8 cellular contexts compared by ENCODE assay signal in the genomic region with DNA sequence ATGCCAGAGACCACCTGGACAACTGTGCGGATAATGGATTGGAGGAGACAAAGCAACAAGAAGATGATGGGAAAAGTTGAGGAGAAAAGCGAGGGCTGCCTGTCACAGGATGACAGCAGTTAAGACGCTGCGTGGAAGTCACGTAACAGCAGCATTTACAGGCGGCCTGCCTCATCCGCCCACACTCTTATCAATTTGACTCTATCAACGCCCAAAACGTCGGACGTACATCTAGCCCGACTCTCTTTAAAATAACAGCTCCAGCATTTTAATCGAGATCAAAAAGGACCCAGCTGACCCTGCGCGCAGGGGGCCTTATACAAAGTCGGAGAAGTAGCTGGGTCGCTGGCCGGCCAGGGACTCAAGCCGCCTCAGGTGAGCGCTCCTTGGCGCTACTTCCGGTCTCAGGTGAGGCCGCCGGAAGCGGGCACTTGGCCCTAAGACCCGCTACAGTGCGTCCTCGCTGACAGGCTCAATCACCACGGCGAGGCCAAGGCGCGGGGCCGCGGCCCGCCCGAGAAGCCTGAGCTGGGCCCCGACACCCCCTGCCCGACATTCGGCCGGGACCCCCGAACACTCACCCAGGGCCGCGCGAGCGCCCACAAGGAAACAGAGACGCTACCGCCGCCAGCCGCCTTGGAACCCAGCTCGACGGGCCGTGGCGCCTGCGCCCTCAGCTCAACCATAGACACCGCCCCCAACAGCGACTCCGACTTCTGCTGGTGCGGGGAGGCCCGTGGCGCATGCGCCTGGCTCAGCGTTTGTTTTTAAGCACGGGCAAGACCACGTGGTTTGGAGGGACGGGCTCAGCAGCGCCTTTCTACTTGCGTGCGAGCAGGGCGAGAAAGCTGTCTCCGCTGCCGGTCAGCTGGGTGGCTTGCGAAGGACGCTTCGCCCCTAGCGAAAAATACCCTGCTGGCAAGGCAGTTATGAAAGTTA. TPM values are rescaled to one million over a fixed set of nuclear protein-coding genes. Genes with fewer than 3 reads are reported as not detected.
DNase-seq lines count a peak whose midpoint lies in the region; ATAC-seq lines count a peak whose summit lies in the region.

Gene ERCC6, minus strand, starts transcription at position 741 of the 939 bp plus-strand sequence.

- no peaks in the 10 kb centered on the region for H3K79me2 ChIP-seq in mesendoderm (ENCODE audit: control insufficient read depth, insufficient read depth, low read length)

- in situ Hi-C loops in Caki2 (cut with HindIII; ENCODE audit: low pct_unique_long_range_greater_than_20kb, low sequenced_read_pairs), result no loop called here

- DNase-seq in Caki2 (ENCODE audit: low read depth), result peak; percentile 95
- DNase-seq in HUDEP-2 (lab: John Stamatoyannopoulos, UW; ENCODE audit: unreplicated experiment in 76 of 76), result peak; percentile 12 to 97 (median 93)
- DNase-seq in NOMO-1 treated with dmso at 0.1 percent for 144 hours (lab: John Stamatoyannopoulos, UW; ENCODE audit: unreplicated experiment), result peak; percentile 97
- DNase-seq in activated CD8-positive, alpha-beta memory T cell treated with anti-CD3 and anti-CD28 coated beads, Interleukin-2, amount 10 ng/mL, durations not matched to agents 7 days and 5 days, result peak; percentile 98
- DNase-seq in mesendoderm, result peak; percentile 98
- DNase-seq in stimulated activated CD8-positive, alpha-beta memory T cell treated with anti-CD3 and anti-CD28 coated beads, Interleukin-12 subunit alpha, Interleukin-12 subunit beta, amount 100 ng/mL, for 4 hours (ENCODE audit: low read depth), result peak; percentile 94

- H3K56ac ChIP-seq in mesendoderm (ENCODE audit: low read length), result peak within 1 kb of the TSS; percentile 87

- no peak within 1 kb of the TSS for H2BK5ac ChIP-seq in mesendoderm (ENCODE audit: low read length)

- H2BK120ac ChIP-seq in mesendoderm (ENCODE audit: low read depth, low read length), result no peak within 1 kb of the TSS

- peaks cover 40% of the 10 kb centered on the region for H3K4me1 Mint-ChIP-seq in activated CD8-positive, alpha-beta memory T cell treated with anti-CD3 and anti-CD28 coated beads, Interleukin-2, amount 10 ng/mL, durations not matched to agents 7 days and 5 days

- H2AK5ac ChIP-seq in mesendoderm (ENCODE audit: low read length), result no peak within 1 kb of the TSS

- H3K27me3 Mint-ChIP-seq in activated CD8-positive, alpha-beta memory T cell treated with anti-CD3 and anti-CD28 coated beads, Interleukin-2, amount 10 ng/mL, durations not matched to agents 7 days and 5 days, result peaks cover 4% of the 10 kb centered on the region

- CTCF ChIA-PET in activated CD8-positive, alpha-beta memory T cell treated with anti-CD3 and anti-CD28 coated beads, Interleukin-2, amount 10 ng/mL, durations not matched to agents 7 days and 5 days (lab: Charles Lee), result interaction anchor here (0.6 to 2.1 kb wide), 12 partner anchors 8 to 132 kb away, joined by 3 to 10 read pairs (median 4); no protein-coding TSS in a partner anchor

- H3K9me3 Mint-ChIP-seq in activated CD8-positive, alpha-beta memory T cell treated with anti-CD3 and anti-CD28 coated beads, Interleukin-2, amount 10 ng/mL, durations not matched to agents 7 days and 5 days (ENCODE audit: low read depth), result no peaks in the 10 kb centered on the region

- no peaks in the 10 kb centered on the region for H3K36me3 ChIP-seq in endocrine pancreas (ENCODE audit: control insufficient read depth, insufficient read depth, low read length)
- H3K36me3 ChIP-seq in mesendoderm (ENCODE audit: control insufficient read depth, insufficient read depth, low read length), result no peaks in the 10 kb centered on the region

- H3K18ac ChIP-seq in mesendoderm (ENCODE audit: low read length), result peak within 1 kb of the TSS; percentile 22

- H3K27ac ChIP-seq in mesendoderm (ENCODE audit: low read depth, low read length), result no peak within 1 kb of the TSS

- H3K4me3 ChIP-seq in endocrine pancreas (ENCODE audit: control insufficient read depth, insufficient read depth, low read length) (peak within 1 kb of the TSS; percentile 81), mesendoderm (ENCODE audit: low read length) (peak within 1 kb of the TSS; percentile 49)

- H4K5ac ChIP-seq in mesendoderm (ENCODE audit: low read length), result peak within 1 kb of the TSS; percentile 1

- peaks cover 1% of the 10 kb centered on the region for H3K79me1 ChIP-seq in mesendoderm (ENCODE audit: low read length)

- H3K27ac Mint-ChIP-seq in activated CD8-positive, alpha-beta memory T cell treated with anti-CD3 and anti-CD28 coated beads, Interleukin-2, amount 10 ng/mL, durations not matched to agents 7 days and 5 days, result peak within 1 kb of the TSS; percentile 93

- H3K9me3 ChIP-seq in endocrine pancreas (ENCODE audit: control insufficient read depth, low read length), result no peaks in the 10 kb centered on the region

- H3K23ac ChIP-seq in mesendoderm (ENCODE audit: low read length), result no peak within 1 kb of the TSS

- no peak within 1 kb of the TSS for H4K8ac ChIP-seq in mesendoderm (ENCODE audit: low read depth, low read length)

- H3K4me1 ChIP-seq in endocrine pancreas (ENCODE audit: control insufficient read depth, insufficient read depth, low read length) (no peaks in the 10 kb centered on the region), mesendoderm (ENCODE audit: control insufficient read depth, low read depth, low read length) (peaks cover 2% of the 10 kb centered on the region)

- no CpG with 5 or more reads among the region's 75 CpGs for WGBS in mesendoderm (ENCODE audit: extremely low coverage, insufficient coverage, low lambda C conversion rate)

- no peak within 1 kb of the TSS for H3K4ac ChIP-seq in mesendoderm (ENCODE audit: low read depth, low read length)

- peak within 1 kb of the TSS; percentile 88 for H3K4me2 ChIP-seq in mesendoderm (ENCODE audit: low read length)

- ATAC-seq in GM21390 (IDR thresholded peaks at IDR 0.05; ENCODE audit: unreplicated experiment), result peak; percentile 77
- ATAC-seq in activated CD8-positive, alpha-beta memory T cell treated with anti-CD3 and anti-CD28 coated beads, Interleukin-2, amount 10 ng/mL, durations not matched to agents 7 days and 5 days, result peak; percentile 95

- H2BK15ac ChIP-seq in mesendoderm (replicated peaks; ENCODE audit: low read depth), result no peak within 1 kb of the TSS

- peak within 1 kb of the TSS; percentile 86 for H3K4me3 Mint-ChIP-seq in activated CD8-positive, alpha-beta memory T cell treated with anti-CD3 and anti-CD28 coated beads, Interleukin-2, amount 10 ng/mL, durations not matched to agents 7 days and 5 days

- peaks cover 4% of the 10 kb centered on the region for H3K36me3 Mint-ChIP-seq in activated CD8-positive, alpha-beta memory T cell treated with anti-CD3 and anti-CD28 coated beads, Interleukin-2, amount 10 ng/mL, durations not matched to agents 7 days and 5 days

- H3K9ac ChIP-seq in endocrine pancreas (ENCODE audit: control insufficient read depth, insufficient read depth, low read length), result peak within 1 kb of the TSS; percentile 73
- peak within 1 kb of the TSS; percentile 60 for H3K9ac ChIP-seq in mesendoderm (ENCODE audit: low read length)

- no peaks in the 10 kb centered on the region for H3K27me3 ChIP-seq in endocrine pancreas (ENCODE audit: control insufficient read depth, insufficient read depth, low read length)
- no peaks in the 10 kb centered on the region for H3K27me3 ChIP-seq in mesendoderm (ENCODE audit: insufficient read depth, low read length, poor library complexity)

RNA-seq across cellular contexts. Expression of gene ERCC6, which starts in this region (rescaled TPM):
- total RNA-seq in Caki2 (2014; rRNA removed; shearing (Covaris generic); ENCODE audit: low replicate concordance), result 4.3 and 43.1 TPM in 2 replicates
- total RNA-seq in activated CD8-positive, alpha-beta memory T cell treated with anti-CD3 and anti-CD28 coated beads, Interleukin-2, amount 10 ng/mL, durations not matched to agents 7 days and 5 days, result 10 to 100 TPM; 19.2 to 28.1 TPM
- 5.3 TPM for polyA plus RNA-seq in mesendoderm (2013, experiment 1 of 2)
- polyA plus RNA-seq in mesendoderm (2013, experiment 2 of 2), result 5.6 TPM
